1 cellular context compared by ENCODE assay signal in the genomic region with DNA sequence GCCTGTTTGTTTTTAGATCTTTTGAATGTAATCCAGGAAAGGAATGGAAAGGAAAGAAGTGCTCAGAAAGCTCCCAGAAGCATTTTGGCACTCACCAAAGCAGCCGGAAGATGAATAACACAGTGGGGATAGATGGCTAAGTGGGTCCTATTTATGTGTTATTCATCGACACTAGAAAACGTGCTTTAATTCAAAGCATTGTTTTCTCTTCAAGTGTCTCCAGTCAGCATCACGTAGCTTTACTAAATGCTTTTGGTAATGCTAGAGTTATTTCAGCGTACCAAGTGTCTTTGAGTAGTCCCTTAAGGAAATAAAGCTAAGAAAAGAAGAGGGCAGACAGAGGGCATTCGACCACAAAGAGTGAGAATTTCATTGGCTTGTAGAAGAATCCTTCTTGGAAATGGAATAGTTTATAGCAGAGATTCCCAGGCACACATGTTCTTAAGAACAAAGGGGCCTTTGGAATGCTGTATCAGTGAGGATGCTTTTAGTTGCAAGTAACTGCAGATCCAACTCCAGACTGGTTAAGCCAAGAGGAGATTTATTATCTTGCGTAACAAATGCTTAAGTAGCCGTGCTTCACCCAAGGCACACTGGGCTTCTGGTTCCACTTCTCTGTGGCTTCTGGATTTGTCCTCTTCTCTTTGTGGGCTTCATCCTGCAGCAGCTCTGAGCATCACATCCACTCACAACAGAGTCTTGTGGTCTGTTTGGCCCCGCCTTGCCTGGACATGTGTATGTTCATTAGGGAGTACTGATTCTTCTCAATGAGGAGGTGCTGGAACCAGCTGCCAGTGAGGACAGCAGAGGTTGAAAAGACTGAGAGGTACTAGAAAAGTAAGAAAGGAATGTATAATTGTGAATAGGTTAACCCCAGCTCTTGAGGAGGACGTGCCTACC.
TF ChIP-seq lines count a peak whose summit lies in the region.

No MANE protein-coding gene starts in this region.

TF ChIP-seq in SK-N-SH treated with all-trans-retinoic acid at 6 μM for 48 hours, 23 proteins besides CTCF, POLR2A, EP300 and RAD21 (continued from another document):
- TF ChIP-seq RARB (CRISPR knock-in tag; IDR thresholded peaks at IDR 0.05) (no peak), ARNTL (CRISPR knock-in tag; IDR thresholded peaks at IDR 0.05; ENCODE audit: borderline replicate concordance, low read depth) (no peak), CSDC2 (CRISPR knock-in tag; IDR thresholded peaks at IDR 0.05) (no peak), PPARA (CRISPR knock-in tag; IDR thresholded peaks at IDR 0.05; ENCODE audit: borderline replicate concordance) (no peak), ZNF70 (CRISPR knock-in tag; IDR thresholded peaks at IDR 0.05) (no peak)
